ENCODE assay signal across 1 cellular context in genomic region chr4:38504396-38504715, GRCh38.
A peak's percentile ranks its signal among the peaks of the same experiment; 100 is the strongest.
TF ChIP-seq lines count a peak whose summit lies in the region.

No MANE protein-coding gene starts in this region.

TF ChIP-seq in GM12878, 131 proteins besides CTCF, POLR2A, EP300 and RAD21 (continued from another document and continues in another):
- TF ChIP-seq CEBPZ (IDR thresholded peaks at IDR 0.05; ENCODE audit: low read depth, low read length): no peak
- TF ChIP-seq ASH2L (IDR thresholded peaks at IDR 0.05; ENCODE audit: borderline replicate concordance, low read depth): no peak
- TF ChIP-seq SUPT20H (IDR thresholded peaks at IDR 0.05; ENCODE audit: borderline replicate concordance, control insufficient read depth, low read depth, low read length): no peak
- no peak for TF ChIP-seq PAX8 (IDR thresholded peaks at IDR 0.05)
- no peak for TF ChIP-seq TCF12 (IDR thresholded peaks at IDR 0.05; ENCODE audit: low read depth, low read length)
- TF ChIP-seq YY1 (IDR thresholded peaks at IDR 0.05; ENCODE audit: low read depth, low read length): no peak
- 0 out of 2 replicates have a peak, but pooled peaks have one; percentile 9 for TF ChIP-seq GATAD2B (conservative IDR thresholded peaks at IDR 0.05; ENCODE audit: low read depth)
- no peak for TF ChIP-seq JUNB (IDR thresholded peaks at IDR 0.05)
- no peak for TF ChIP-seq BHLHE40 (IDR thresholded peaks at IDR 0.05; ENCODE audit: borderline replicate concordance in 1 of 2, low read depth in 2 of 2, low read length in 1 of 2)
- TF ChIP-seq CHD1 (IDR thresholded peaks at IDR 0.05; ENCODE audit: low read depth, low read length): no peak
- TF ChIP-seq KLF5 (IDR thresholded peaks at IDR 0.05; ENCODE audit: partially characterized antibody): no peak
- TF ChIP-seq TARDBP (IDR thresholded peaks at IDR 0.05; ENCODE audit: borderline replicate concordance): no peak
- peak; percentile 43; the same call in 1 of the 2 replicates for TF ChIP-seq ZNF24 (IDR thresholded peaks at IDR 0.05)
- no peak for TF ChIP-seq IRF4 (IDR thresholded peaks at IDR 0.05; ENCODE audit: low read depth, low read length)
- TF ChIP-seq NFIC (IDR thresholded peaks at IDR 0.05; ENCODE audit: low read depth, low read length): 0 out of 2 replicates have a peak, but pooled peaks have one; percentile 5
- no peak for TF ChIP-seq EED (IDR thresholded peaks at IDR 0.05; ENCODE audit: low read depth)
- TF ChIP-seq CUX1 (IDR thresholded peaks at IDR 0.05; ENCODE audit: insufficient replicate concordance, low read depth, low read length): peak; percentile 58
- TF ChIP-seq ZBED1 (IDR thresholded peaks at IDR 0.05; ENCODE audit: borderline replicate concordance): no peak
- no peak for TF ChIP-seq MLLT1 (IDR thresholded peaks at IDR 0.05)
- TF ChIP-seq EZH2 (IDR thresholded peaks at IDR 0.05; ENCODE audit: borderline replicate concordance, control insufficient read depth, low read depth, low read length): no peak
- no peak for TF ChIP-seq USF1 (IDR thresholded peaks at IDR 0.05; ENCODE audit: borderline replicate concordance, extremely low read length, insufficient read depth, low read depth, low read length)
- TF ChIP-seq IRF3 (IDR thresholded peaks at IDR 0.05): no peak
- no peak for TF ChIP-seq ZBTB11 (CRISPR knock-in tag; IDR thresholded peaks at IDR 0.05)
- no peak for TF ChIP-seq RELA (IDR thresholded peaks at IDR 0.05; ENCODE audit: borderline replicate concordance, partially characterized antibody)
- TF ChIP-seq BACH1 (IDR thresholded peaks at IDR 0.05; ENCODE audit: borderline replicate concordance): no peak
- peak; percentile 39 for TF ChIP-seq SP1 (IDR thresholded peaks at IDR 0.05; ENCODE audit: low read depth, low read length)
- TF ChIP-seq ETV6 (conservative IDR thresholded peaks at IDR 0.05 in 1 of 2, IDR thresholded peaks at IDR 0.05 in 1 of 2; ENCODE audit: borderline replicate concordance in 1 of 2, low read depth in 1 of 2): no peak
- TF ChIP-seq LARP7 (IDR thresholded peaks at IDR 0.05): no peak
- no peak; the same call in 1 of the 2 replicates for TF ChIP-seq PML (IDR thresholded peaks at IDR 0.05; ENCODE audit: low read length)
- no peak for TF ChIP-seq SREBF2 (IDR thresholded peaks at IDR 0.05; ENCODE audit: low read length)
- no peak for TF ChIP-seq SPI1 (IDR thresholded peaks at IDR 0.05; ENCODE audit: borderline replicate concordance, insufficient read depth, low read depth, low read length)
- no peak for TF ChIP-seq SKIL (IDR thresholded peaks at IDR 0.05; ENCODE audit: low read depth, poor library complexity, severe bottlenecking)
- TF ChIP-seq ZNF384 (IDR thresholded peaks at IDR 0.05; ENCODE audit: borderline replicate concordance, low read depth, low read length): no peak
- no peak for TF ChIP-seq PRDM15 (CRISPR knock-in tag; IDR thresholded peaks at IDR 0.05)
- no peak for TF ChIP-seq CBX5 (IDR thresholded peaks at IDR 0.05; ENCODE audit: low read depth)
- TF ChIP-seq SIN3A (IDR thresholded peaks at IDR 0.05; ENCODE audit: low read depth, low read length): no peak
